9 cellular contexts compared by ENCODE assay signal in genomic region chr22:19522881-19523239, GRCh38. TPM values are rescaled to one million over a fixed set of nuclear protein-coding genes. Genes with fewer than 3 reads are reported as not detected.
DNase-seq lines count a peak whose midpoint lies in the region; FAIRE-seq and TF ChIP-seq lines count a peak whose summit lies in the region.
"Had no signal": no experiment of that assay in that cellular context is flagged by ENCODE, and none has a peak within 500 bp of the region (broad histone marks: within the 10 kb centered on the region; RNA-seq: fewer than 3 reads in every experiment).

No MANE protein-coding gene starts in this region.

- H3K4me3 ChIP-seq in NT2/D1 (ENCODE audit: insufficient read length, low read depth) (peak overlapping the region; percentile 30), fibroblast of lung (replicated peaks in 1 of 4; ENCODE audit: control extremely low read depth in 1 of 4, insufficient read depth in 1 of 4, low read depth in 3 of 4, low read length in 4 of 4) (peak overlapping the region in 1 of 4 experiments; percentile 25)

- peak overlapping the region; percentile 38 for H3K4me3 Mint-ChIP-seq in progenitor cell of endocrine pancreas (ENCODE audit: low read depth)

- no peaks in the 10 kb centered on the region for H3K9me3 Mint-ChIP-seq in progenitor cell of endocrine pancreas (ENCODE audit: low read depth)

- FAIRE-seq in HTR-8/SVneo (lab: Jason Lieb, UNC) = no peak

- no peaks in the 10 kb centered on the region for H3K36me3 Mint-ChIP-seq in progenitor cell of endocrine pancreas (ENCODE audit: insufficient read depth)

- no peak overlapping the region for H3K27ac ChIP-seq in fibroblast of lung (ENCODE audit: insufficient read depth, low read length)

- no peak overlapping the region for H3K27ac Mint-ChIP-seq in progenitor cell of endocrine pancreas

- H3K4me2 ChIP-seq in fibroblast of lung (ENCODE audit: extremely low read depth, insufficient read depth, low read length) = peak overlapping the region; percentile 59

- H3K27me3 ChIP-seq in NT2/D1 (ENCODE audit: insufficient read depth, insufficient read length) (peaks cover 35% of the 10 kb centered on the region), fibroblast of lung (ENCODE audit: control insufficient read depth, insufficient read depth, low read length) (peaks cover 10% of the 10 kb centered on the region)

- peaks cover 57% of the 10 kb centered on the region for H3K27me3 Mint-ChIP-seq in progenitor cell of endocrine pancreas

- H3K79me2 ChIP-seq in fibroblast of lung (ENCODE audit: control insufficient read depth, insufficient read depth, low read length) = no peaks in the 10 kb centered on the region

- TF ChIP-seq CTCF in fibroblast of lung (conservative IDR thresholded peaks at IDR 0.05 in 1 of 2, IDR thresholded peaks at IDR 0.05 in 1 of 2; ENCODE audit: low read depth in 1 of 2, low read length in 2 of 2) = no peak
- no peak for TF ChIP-seq CTCF in progenitor cell of endocrine pancreas (IDR thresholded peaks at IDR 0.05; ENCODE audit: unreplicated experiment)

- H3K4me1 Mint-ChIP-seq in progenitor cell of endocrine pancreas (ENCODE audit: low read depth) = peaks cover 3% of the 10 kb centered on the region

- H3K4me1 ChIP-seq in ES-I3 (ENCODE audit: insufficient read depth, low read length) (no peaks in the 10 kb centered on the region), NT2/D1 (ENCODE audit: insufficient read depth, insufficient read length) (peaks cover 27% of the 10 kb centered on the region), fibroblast of lung (ENCODE audit: control insufficient read depth, extremely low read depth, insufficient read depth, low read length) (no peaks in the 10 kb centered on the region)

- DNase-seq in NT2/D1 (ENCODE audit: low read depth, low spot score) (no peak), fibroblast of lung (ENCODE audit: low read depth in 2 of 2) (no peak), progenitor cell of endocrine pancreas (ENCODE audit: low spot score, unreplicated experiment) (no peak), NCI-H510A (lab: John Stamatoyannopoulos, UW) (no peak), HuH-7 (ENCODE audit: low spot score) (no peak), HTR-8/SVneo (ENCODE audit: insufficient read length, low spot score) (no peak), GM19238 (ENCODE audit: insufficient read length, low spot score) (no peak)
- DNase-seq: NCI-H187 had no signal

- no peaks in the 10 kb centered on the region for H4K20me1 ChIP-seq in fibroblast of lung (ENCODE audit: control insufficient read depth, extremely low read depth, insufficient read depth, low read length)

- H3K9me3 ChIP-seq in ES-I3 (ENCODE audit: control insufficient read depth, insufficient read depth, low read length) = no peaks in the 10 kb centered on the region
- no peaks in the 10 kb centered on the region for H3K9me3 ChIP-seq in NT2/D1 (ENCODE audit: insufficient read depth, low read length)
- H3K9me3 ChIP-seq in fibroblast of lung (ENCODE audit: control insufficient read depth, insufficient read depth, low read depth, low read length) = no peaks in the 10 kb centered on the region

- H3K9ac ChIP-seq in ES-I3 (ENCODE audit: low read depth, low read length) (peak overlapping the region; percentile 46; the same call in 1 of the 2 replicates), NT2/D1 (ENCODE audit: insufficient read length, low read depth) (peak overlapping the region; percentile 87), fibroblast of lung (ENCODE audit: insufficient read depth, low read length) (no peak overlapping the region)

- H3K36me3 ChIP-seq in ES-I3 (ENCODE audit: insufficient read depth, low read length) = no peaks in the 10 kb centered on the region
- H3K36me3 ChIP-seq in NT2/D1 (ENCODE audit: insufficient read depth, insufficient read length, low read length) = peaks cover 25% of the 10 kb centered on the region
- H3K36me3 ChIP-seq in fibroblast of lung (ENCODE audit: control insufficient read depth, insufficient read depth, low read length) = no peaks in the 10 kb centered on the region

- no peak overlapping the region for H2AFZ ChIP-seq in fibroblast of lung (ENCODE audit: low read length)

RNA-seq across cellular contexts. Expression of gene CLDN5, which starts 1.4 kb away (rescaled TPM):
- total RNA-seq in fibroblast of lung = 0.33 and 0.51 TPM in 2 replicates
- not detected in 2 replicates for polyA plus RNA-seq in fibroblast of lung
- polyA plus RNA-seq in fibroblast of lung (2012) = 0.13 TPM in 2 replicates
- not detected in 2 replicates for polyA minus RNA-seq in fibroblast of lung (ENCODE audit: low replicate concordance)
- total RNA-seq in progenitor cell of endocrine pancreas = not detected in 2 replicates

RNA-seq across cellular contexts. Expression of gene CDC45, which starts 43.1 kb away (rescaled TPM):
- total RNA-seq in fibroblast of lung (1.0 and 3.8 TPM in 2 replicates), progenitor cell of endocrine pancreas (16.1 and 18.1 TPM in 2 replicates)
- 12.0 and 30.4 TPM in 2 replicates for polyA plus RNA-seq in fibroblast of lung
- polyA plus RNA-seq in fibroblast of lung (2012) = 7.5 and 21.4 TPM in 2 replicates
- polyA minus RNA-seq in fibroblast of lung (ENCODE audit: low replicate concordance) = 18.5 and 31.2 TPM in 2 replicates

RNA-seq across cellular contexts. Expression of gene UFD1, which starts 43.9 kb away (rescaled TPM):
- total RNA-seq in fibroblast of lung = 39.3 and 41.3 TPM in 2 replicates
- polyA plus RNA-seq in fibroblast of lung = 86.2 and 140 TPM in 2 replicates
- polyA plus RNA-seq in fibroblast of lung (2012) = 71.0 and 111 TPM in 2 replicates
- 131 and 233 TPM in 2 replicates for polyA minus RNA-seq in fibroblast of lung (ENCODE audit: low replicate concordance)
- total RNA-seq in progenitor cell of endocrine pancreas = 53.5 and 55.3 TPM in 2 replicates
